19 cellular contexts compared by ENCODE assay signal in genomic region chr22:49909476-49910205, GRCh38.
"Had no signal": no experiment of that assay in that cellular context is flagged by ENCODE, and none has a peak within 500 bp of the region (broad histone marks: within the 10 kb centered on the region; RNA-seq: fewer than 3 reads in every experiment).

No MANE protein-coding gene starts in this region.

- FAIRE-seq: colon, pancreas had no signal

- ATAC-seq: effector memory CD8-positive, alpha-beta T cell; gastroesophageal sphincter; natural killer cell treated with Interleukin-12 subunit alpha and Interleukin-12 subunit beta and Interleukin-15 and Interleukin-18, amount 100 ng/mL, for 72 hours; pancreas; right cardiac atrium; stimulated activated effector memory CD8-positive, alpha-beta T cell treated with anti-CD3 and anti-CD28 coated beads, Interleukin-12 subunit alpha, Interleukin-12 subunit beta, amount 100 ng/mL, for 72 hours; upper lobe of right lung had no signal

- H3K4me3 ChIP-seq: esophagus squamous epithelium, gastroesophageal sphincter, pancreas, smooth muscle cell, testis, tibial nerve, upper lobe of right lung, vagina had no signal

- H3K9me3 ChIP-seq: esophagus squamous epithelium, gastroesophageal sphincter, pancreas, testis, tibial nerve, upper lobe of right lung, vagina had no signal

- DNase-seq: effector memory CD8-positive, alpha-beta T cell; esophagus squamous epithelium; foreskin fibroblast; glutamatergic neuron; kidney glomerular epithelial cell; occipital lobe; stimulated activated CD4-positive, alpha-beta T cell treated with anti-CD3 and anti-CD28 coated beads, Interleukin-2, amount 100 ng/mL, for 48 hours; stimulated activated CD8-positive, alpha-beta memory T cell treated with anti-CD3 and anti-CD28 coated beads, Interleukin-4, amount 100 ng/mL, for 48 hours; testis; upper lobe of right lung had no signal

- H3K4me1 ChIP-seq: esophagus squamous epithelium, gastroesophageal sphincter, pancreas, testis, tibial nerve, upper lobe of right lung, vagina had no signal

- H3K27ac ChIP-seq: esophagus squamous epithelium, gastroesophageal sphincter, pancreas, testis, tibial nerve, upper lobe of right lung, vagina had no signal

- H3K27me3 ChIP-seq: esophagus squamous epithelium, gastroesophageal sphincter, pancreas, testis, tibial nerve, upper lobe of right lung, vagina had no signal

- H3K4me2 ChIP-seq: smooth muscle cell had no signal
